ENCODE assay signal across 37 cellular contexts in genomic region chr7:118039963-118040489, GRCh38.
DNase-seq lines count a peak whose midpoint lies in the region; ATAC-seq and TF ChIP-seq lines count a peak whose summit lies in the region.
"Had no signal": no experiment of that assay in that cellular context is flagged by ENCODE, and none has a peak within 500 bp of the region (broad histone marks: within the 10 kb centered on the region; RNA-seq: fewer than 3 reads in every experiment).

No MANE protein-coding gene starts in this region.

- H3K36me3 Mint-ChIP-seq in activated T-helper 2 cell treated with anti-CD3 and anti-CD28 coated beads, Interferon-gamma antibody, Interleukin-2, Interleukin-4, amounts not matched to agents 10 μg/mL and 5 μg/mL and 100 μg/mL, durations not matched to agents 14 hours and 24 hours and 36 hours (ENCODE audit: low read depth) = no peaks in the 10 kb centered on the region
- H3K36me3 Mint-ChIP-seq: activated CD4-positive, alpha-beta memory T cell treated with anti-CD3 and anti-CD28 coated beads for 36 hours; immature natural killer cell; natural killer cell had no signal

- intact Hi-C loops in activated T-helper 2 cell treated with anti-CD3 and anti-CD28 coated beads, Interferon-gamma antibody, Interleukin-2, Interleukin-4, amounts not matched to agents 10 μg/mL and 5 μg/mL and 100 μg/mL, durations not matched to agents 14 hours and 24 hours and 36 hours (cut with micrococcal nuclease) = no loop called here

- no peak overlapping the region for H2AFZ ChIP-seq in OCI-LY3 (ENCODE audit: low read depth, low read length)

- 0 out of 2 replicates have a peak, but pooled peaks cover 3% of the 10 kb centered on the region for H3K27me3 ChIP-seq in OCI-LY3 (ENCODE audit: low read depth, low read length)
- H3K27me3 ChIP-seq: BLaER1, stomach, thyroid gland, uterus had no signal

- H3K9ac ChIP-seq in OCI-LY3 (ENCODE audit: low read length) = no peak overlapping the region
- H3K9ac ChIP-seq: BLaER1, KMS-11 had no signal

- H3K27ac ChIP-seq in OCI-LY3 (ENCODE audit: low read length) = peak overlapping the region; percentile 40
- H3K27ac ChIP-seq: BLaER1, epithelial cell of prostate, HL-60, KMS-11, stomach, thyroid gland, uterus had no signal

- H3K27ac Mint-ChIP-seq in activated T-helper 2 cell treated with anti-CD3 and anti-CD28 coated beads, Interferon-gamma antibody, Interleukin-2, Interleukin-4, amounts not matched to agents 10 μg/mL and 5 μg/mL and 100 μg/mL, durations not matched to agents 14 hours and 24 hours and 36 hours = no peak overlapping the region
- H3K27ac Mint-ChIP-seq: activated CD4-positive, alpha-beta memory T cell treated with anti-CD3 and anti-CD28 coated beads for 36 hours; immature natural killer cell; natural killer cell; progenitor cell of endocrine pancreas; T-helper 17 cell had no signal

- H3K4me3 Mint-ChIP-seq in activated T-helper 2 cell treated with anti-CD3 and anti-CD28 coated beads, Interferon-gamma antibody, Interleukin-2, Interleukin-4, amounts not matched to agents 10 μg/mL and 5 μg/mL and 100 μg/mL, durations not matched to agents 14 hours and 24 hours and 36 hours (ENCODE audit: low read depth) = no peak overlapping the region
- H3K4me3 Mint-ChIP-seq: activated CD4-positive, alpha-beta memory T cell treated with anti-CD3 and anti-CD28 coated beads for 36 hours; immature natural killer cell; natural killer cell; T-helper 17 cell had no signal

- DNase-seq in NCI-H69 (lab: John Stamatoyannopoulos, UW) (no peak), GM13977 (ENCODE audit: low spot score) (no peak)
- DNase-seq in activated T-helper 2 cell treated with anti-CD3 and anti-CD28 coated beads, Interferon-gamma antibody, Interleukin-2, Interleukin-4, amounts not matched to agents 10 μg/mL and 5 μg/mL and 100 μg/mL, durations not matched to agents 14 hours and 24 hours and 36 hours (ENCODE audit: low spot score) = no peak
- DNase-seq: activated CD4-positive, alpha-beta memory T cell treated with anti-CD3 and anti-CD28 coated beads for 36 hours; activated CD8-positive, alpha-beta memory T cell treated with anti-CD3 and anti-CD28 coated beads, Interleukin-2, amount 50 U/mL, for 4 hours; activated naive CD4-positive, alpha-beta T cell treated with Interleukin-2 at 50 U/mL for 16 hours; cortex of kidney; effector memory CD4-positive, alpha-beta T cell; EL; GOT3; hypothalamus; immature natural killer cell; left cardiac atrium; MM.1S; mucosa of descending colon; natural killer cell; NCI-H1105 treated with DMSO at 0.1 percent for 48 hours; NCI-H187 treated with DMSO at 0.1 percent for 48 hours; NCI-H524; NK-92 treated with Interleukin-12 subunit alpha and Interleukin-12 subunit beta, amount 100 ng/mL, for 24 hours; nucleus accumbens; stimulated activated CD4-positive, alpha-beta T cell treated with anti-CD3 and anti-CD28 coated beads, Interleukin-2, amount 100 ng/mL, for 48 hours; stomach; T-helper 17 cell; thyroid gland; uterus had no signal

- in situ Hi-C loops in GM13977 (cut with MboI; ENCODE audit: low pct_unique_long_range_greater_than_20kb, low sequenced_read_pairs, unreplicated experiment) = no loop called here

- no peaks in the 10 kb centered on the region for H3K27me3 Mint-ChIP-seq in activated T-helper 2 cell treated with anti-CD3 and anti-CD28 coated beads, Interferon-gamma antibody, Interleukin-2, Interleukin-4, amounts not matched to agents 10 μg/mL and 5 μg/mL and 100 μg/mL, durations not matched to agents 14 hours and 24 hours and 36 hours (ENCODE audit: low read depth)
- H3K27me3 Mint-ChIP-seq: activated CD4-positive, alpha-beta memory T cell treated with anti-CD3 and anti-CD28 coated beads for 36 hours; T-helper 17 cell had no signal

- no peak overlapping the region for H3K4me3 ChIP-seq in OCI-LY3 (ENCODE audit: low read length)
- H3K4me3 ChIP-seq: BLaER1, mucosa of descending colon, stomach, thyroid gland, uterus had no signal

- peaks cover 51% of the 10 kb centered on the region for H3K4me1 ChIP-seq in OCI-LY3 (ENCODE audit: low read length)
- H3K4me1 ChIP-seq: BLaER1, stomach, thyroid gland, uterus had no signal

- H3K9me3 ChIP-seq in OCI-LY3 (ENCODE audit: insufficient read depth, low read length) = no peaks in the 10 kb centered on the region
- H3K9me3 ChIP-seq: BLaER1, mucosa of descending colon, stomach, thyroid gland, uterus had no signal

- peak overlapping the region; percentile 86 for H3K4me2 ChIP-seq in OCI-LY3 (ENCODE audit: low read length)
- H3K4me2 ChIP-seq: BLaER1, KMS-11 had no signal

- no peaks in the 10 kb centered on the region for H3K9me3 Mint-ChIP-seq in activated T-helper 2 cell treated with anti-CD3 and anti-CD28 coated beads, Interferon-gamma antibody, Interleukin-2, Interleukin-4, amounts not matched to agents 10 μg/mL and 5 μg/mL and 100 μg/mL, durations not matched to agents 14 hours and 24 hours and 36 hours
- H3K9me3 Mint-ChIP-seq: activated CD4-positive, alpha-beta memory T cell treated with anti-CD3 and anti-CD28 coated beads for 36 hours had no signal

- no peak for TF ChIP-seq CTCF in OCI-LY3 (IDR thresholded peaks at IDR 0.05; ENCODE audit: low read depth, low read length)
- TF ChIP-seq CTCF in GM13977 (IDR thresholded peaks at IDR 0.05; ENCODE audit: extremely low read depth, insufficient read depth, missing control alignments) = no peak

- H3K36me3 ChIP-seq in OCI-LY3 (replicated peaks; ENCODE audit: low read depth, low read length) = no peaks in the 10 kb centered on the region
- H3K36me3 ChIP-seq: BLaER1, stomach, thyroid gland, uterus had no signal

- ATAC-seq in GM18909 (IDR thresholded peaks at IDR 0.05; ENCODE audit: poor library complexity, unreplicated experiment) (peak; percentile 50), GM21423 (IDR thresholded peaks at IDR 0.05; ENCODE audit: unreplicated experiment) (peak; percentile 39), HG02852 (IDR thresholded peaks at IDR 0.05; ENCODE audit: unreplicated experiment) (peak; percentile 22)
- ATAC-seq: left cardiac atrium, mucosa of descending colon, natural killer cell, Right ventricle myocardium inferior, sciatic nerve, T-helper 17 cell had no signal

- H4K20me1 ChIP-seq in OCI-LY3 (ENCODE audit: insufficient read depth, low read length) = no peaks in the 10 kb centered on the region
- H4K20me1 ChIP-seq: BLaER1 had no signal

- no peaks in the 10 kb centered on the region for H3K4me1 Mint-ChIP-seq in activated T-helper 2 cell treated with anti-CD3 and anti-CD28 coated beads, Interferon-gamma antibody, Interleukin-2, Interleukin-4, amounts not matched to agents 10 μg/mL and 5 μg/mL and 100 μg/mL, durations not matched to agents 14 hours and 24 hours and 36 hours (ENCODE audit: low read depth)
- H3K4me1 Mint-ChIP-seq: immature natural killer cell, natural killer cell, T-helper 17 cell had no signal

- H3K79me2 ChIP-seq in OCI-LY3 (ENCODE audit: low read length) = no peaks in the 10 kb centered on the region
